ENCODE assay signal across 9 cellular contexts in the genomic region with DNA sequence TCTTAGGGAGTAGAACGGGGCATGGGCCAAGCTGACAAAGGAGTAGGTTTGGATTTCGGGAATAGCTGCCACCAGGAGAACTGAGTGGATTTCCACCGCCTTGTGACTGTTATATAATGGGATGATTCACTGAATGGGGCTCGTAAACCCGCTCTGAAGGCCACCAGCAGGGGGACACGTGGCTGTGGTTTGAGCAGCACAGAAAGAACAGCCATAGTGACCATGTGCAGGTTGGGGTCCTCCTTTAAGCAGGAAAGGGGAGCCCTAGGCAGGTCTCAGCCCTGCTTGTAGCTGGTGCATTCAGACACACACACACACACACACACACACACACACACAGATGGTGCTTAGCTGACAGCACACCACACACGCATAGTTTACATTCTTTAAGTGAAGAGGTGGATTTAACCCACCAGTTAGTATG. TPM values are rescaled to one million over a fixed set of nuclear protein-coding genes. Genes with fewer than 3 reads are reported as not detected.
DNase-seq lines count a peak whose midpoint lies in the region; FAIRE-seq and TF ChIP-seq lines count a peak whose summit lies in the region.
"Had no signal": no experiment of that assay in that cellular context is flagged by ENCODE, and none has a peak within 500 bp of the region (broad histone marks: within the 10 kb centered on the region; RNA-seq: fewer than 3 reads in every experiment).

No MANE protein-coding gene starts in this region.

- H3K4me1 Mint-ChIP-seq in neural crest cell, result peaks cover 20% of the 10 kb centered on the region

- H3K9me3 Mint-ChIP-seq in neural crest cell, result no peaks in the 10 kb centered on the region

- H3K4me3 Mint-ChIP-seq in neural crest cell, result no peak overlapping the region

- DNase-seq in D721Med (ENCODE audit: insufficient read length, low spot score) (no peak), LoVo (ENCODE audit: low spot score) (peak; percentile 54), choroid plexus epithelial cell (ENCODE audit: low read depth) (peak; percentile 92), neural crest cell (ENCODE audit: low read depth, low spot score) (peak; percentile 49), NCI-H2227 (lab: John Stamatoyannopoulos, UW; ENCODE audit: unreplicated experiment) (no peak), GM12891 (ENCODE audit: insufficient read length, low spot score) (no peak), NCI-H187 (lab: John Stamatoyannopoulos, UW) (no peak)
- no peak for DNase-seq in stimulated activated CD4-positive, alpha-beta T cell treated with anti-CD3 and anti-CD28 coated beads, Interleukin-2, amount 100 ng/mL, for 48 hours

- no peak for TF ChIP-seq POLR2A in GM12891 (IDR thresholded peaks at IDR 0.05; ENCODE audit: low read depth, low read length)

- H3K4me3 ChIP-seq in choroid plexus epithelial cell (ENCODE audit: low read depth, low read length), result no peak overlapping the region

- peak; percentile 18 for TF ChIP-seq CTCF in D721Med (IDR thresholded peaks at IDR 0.05; ENCODE audit: insufficient read depth, missing control alignments)
- peak; percentile 52 for TF ChIP-seq CTCF in choroid plexus epithelial cell (conservative IDR thresholded peaks at IDR 0.05; ENCODE audit: low read depth, low read length)
- peak; percentile 54 for TF ChIP-seq CTCF in neural crest cell (conservative IDR thresholded peaks at IDR 0.05)

- H3K27ac Mint-ChIP-seq in neural crest cell (ENCODE audit: unreplicated experiment), result no peak overlapping the region

- H3K36me3 Mint-ChIP-seq in neural crest cell (ENCODE audit: low read depth), result no peaks in the 10 kb centered on the region

- no peaks in the 10 kb centered on the region for H3K27me3 Mint-ChIP-seq in neural crest cell (ENCODE audit: low read depth)

- no peak for FAIRE-seq in D721Med (lab: Jason Lieb, UNC)
- no peak for FAIRE-seq in GM12891 (lab: Jason Lieb, UNC)

TF ChIP-seq in GM12891, 5 proteins besides CTCF, POLR2A, EP300 and RAD21:
- no peak for TF ChIP-seq TAF1 (IDR thresholded peaks at IDR 0.05; ENCODE audit: low read depth, low read length)
- TF ChIP-seq PAX5 (IDR thresholded peaks at IDR 0.05; ENCODE audit: insufficient read depth, low read length, severe bottlenecking), result no peak
- no peak for TF ChIP-seq POLR2AphosphoS5 (IDR thresholded peaks at IDR 0.05; ENCODE audit: low read depth, low read length)
- TF ChIP-seq POU2F2 (IDR thresholded peaks at IDR 0.05; ENCODE audit: low read depth, low read length), result no peak
- no peak for TF ChIP-seq SPI1 (IDR thresholded peaks at IDR 0.05; ENCODE audit: low read depth, low read length)

RNA-seq across cellular contexts. Expression of gene ASB2, which starts 8.6 kb away (rescaled TPM):
- 3.0 and 3.5 TPM in 2 replicates for total RNA-seq in neural crest cell
- polyA plus RNA-seq in GM12891 (2012; ENCODE audit: low read depth, missing spikeins), result 32.9 TPM

RNA-seq across cellular contexts. Expression of gene CCDC197, which starts 12.1 kb away (rescaled TPM):
- total RNA-seq in neural crest cell, result not detected in 2 replicates
- 0.06 TPM for polyA plus RNA-seq in GM12891 (2012; ENCODE audit: low read depth, missing spikeins)
- total RNA-seq: frontal cortex had no signal

RNA-seq across cellular contexts. Expression of gene OTUB2, which starts 41.1 kb away (rescaled TPM):
- 4.4 and 4.8 TPM in 2 replicates for total RNA-seq in neural crest cell
- 0.28 TPM for polyA plus RNA-seq in GM12891 (2012; ENCODE audit: low read depth, missing spikeins)

RNA-seq across cellular contexts. Expression of gene FAM181A, which starts 57.9 kb away (rescaled TPM):
- total RNA-seq in neural crest cell, result 13.4 and 14.7 TPM in 2 replicates
- polyA plus RNA-seq in GM12891 (2012; ENCODE audit: low read depth, missing spikeins), result not detected

Comparison
In these comparisons a context has a peak if more than half of its experiments do, and no peak if none do; other contexts are left out.
1. DNase-seq: peak in LoVo (single experiment), choroid plexus epithelial cell (single experiment) and neural crest cell (single experiment); none in D721Med (single experiment), NCI-H2227 (single experiment), stimulated activated CD4-positive, alpha-beta T cell treated with anti-CD3 and anti-CD28 coated beads, Interleukin-2, amount 100 ng/mL, for 48 hours (0 of 2), GM12891 (single experiment) and NCI-H187 (0 of 2).
2. Peak in every context shown above with its lines, with median percentiles within 50 percentile points of each other: CTCF ChIP-seq.